16 cellular contexts compared by ENCODE assay signal in the genomic region with DNA sequence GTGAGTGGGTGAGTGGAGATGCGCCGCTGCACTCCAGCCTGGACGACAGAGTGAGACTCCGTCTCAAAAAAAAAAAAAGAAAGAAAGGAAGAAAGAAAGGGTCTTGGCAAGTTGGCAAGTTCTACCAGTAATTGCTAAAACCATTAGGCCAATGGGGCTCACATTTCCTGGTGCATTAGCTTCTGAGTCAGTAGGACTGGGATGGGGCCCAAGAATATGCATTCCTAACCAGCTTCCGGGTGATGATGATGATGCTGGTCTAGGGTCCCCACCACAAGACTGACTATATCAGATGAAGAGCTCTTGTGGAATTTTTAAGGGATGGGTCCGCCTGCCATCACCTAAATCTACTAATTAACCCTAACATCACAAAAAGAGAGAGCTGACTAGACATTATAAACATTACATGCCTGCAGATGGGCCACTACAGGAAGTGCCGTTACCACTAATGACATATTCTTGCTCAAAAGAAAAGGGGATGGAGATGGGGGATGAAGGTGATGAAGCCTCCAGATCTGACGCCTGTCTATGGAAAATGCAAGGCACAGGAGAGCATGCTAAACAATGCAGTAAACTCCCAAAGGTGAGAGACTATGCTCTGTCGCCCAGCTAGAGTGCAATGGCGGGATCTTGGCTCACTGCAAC. TPM values are rescaled to one million over a fixed set of nuclear protein-coding genes. Genes with fewer than 3 reads are reported as not detected.
"Had no signal": no experiment of that assay in that cellular context is flagged by ENCODE, and none has a peak within 500 bp of the region (broad histone marks: within the 10 kb centered on the region; RNA-seq: fewer than 3 reads in every experiment).

No MANE protein-coding gene starts in this region.

- ATAC-seq: gastrocnemius medialis, heart right ventricle, pancreas, T-helper 17 cell had no signal

- H3K27ac ChIP-seq: epithelial cell of prostate, gastrocnemius medialis, heart right ventricle, pancreas, upper lobe of left lung had no signal

- H3K4me1 Mint-ChIP-seq: naive B cell, T-helper 17 cell had no signal

- H3K27ac Mint-ChIP-seq: T-helper 17 cell had no signal

- H3K27me3 ChIP-seq: gastrocnemius medialis, pancreas, upper lobe of left lung had no signal

- H3K4me3 Mint-ChIP-seq: naive B cell, T-helper 17 cell had no signal

- H3K9me3 Mint-ChIP-seq: naive B cell had no signal

- H3K4me1 ChIP-seq: gastrocnemius medialis, heart right ventricle, pancreas had no signal

- H3K36me3 ChIP-seq: gastrocnemius medialis, heart right ventricle, pancreas, upper lobe of left lung had no signal

- H3K36me3 Mint-ChIP-seq: naive B cell had no signal

- H3K4me3 ChIP-seq: gastrocnemius medialis, heart right ventricle, lung, pancreas, upper lobe of left lung had no signal

- DNase-seq: activated CD4-positive, alpha-beta T cell treated with anti-CD3 and anti-CD28 coated beads, Interleukin-2, amount 50 U/mL, for 1 hour; activated CD4-positive, CD25-positive, alpha-beta regulatory T cell; activated CD8-positive, alpha-beta memory T cell treated with anti-CD3 and anti-CD28 coated beads for 24 hours; activated naive CD4-positive, alpha-beta T cell; anterior cingulate cortex; dermis blood vessel endothelial cell; gastrocnemius medialis; heart right ventricle; naive B cell; pancreas; stimulated activated CD4-positive, alpha-beta T cell treated with anti-CD3 and anti-CD28 coated beads, Interleukin-2, amount 100 ng/mL, for 48 hours; stimulated activated naive CD4-positive, alpha-beta T cell; T-helper 17 cell; upper lobe of left lung had no signal

- H3K9me3 ChIP-seq: gastrocnemius medialis, heart right ventricle, pancreas, upper lobe of left lung had no signal

RNA-seq across cellular contexts. Expression of a gene that starts 13.1 kb away (rescaled TPM):
- total RNA-seq: dermis blood vessel endothelial cell had no signal
